In genomic region chr21:41242238-41242829, GRCh38 we compare ENCODE assay signal across 1 cellular context.
TF ChIP-seq lines count a peak whose summit lies in the region.

No MANE protein-coding gene starts in this region.

TF ChIP-seq in GM23338, 12 proteins besides CTCF, POLR2A, EP300 and RAD21 (continued from another document):
- TF ChIP-seq ZNF462 (CRISPR knock-in tag; IDR thresholded peaks at IDR 0.05) (no peak), EZH2 (IDR thresholded peaks at IDR 0.05; ENCODE audit: low read depth, unreplicated experiment) (no peak), EZH2phosphoT487 (IDR thresholded peaks at IDR 0.05; ENCODE audit: unreplicated experiment) (no peak), CREB1 (CRISPR knock-in tag; IDR thresholded peaks at IDR 0.05; ENCODE audit: low read depth) (no peak), ZNF114 (CRISPR knock-in tag; IDR thresholded peaks at IDR 0.05) (no peak)
